Comparison of ENCODE assay signal across 14 cellular contexts in the genomic region with DNA sequence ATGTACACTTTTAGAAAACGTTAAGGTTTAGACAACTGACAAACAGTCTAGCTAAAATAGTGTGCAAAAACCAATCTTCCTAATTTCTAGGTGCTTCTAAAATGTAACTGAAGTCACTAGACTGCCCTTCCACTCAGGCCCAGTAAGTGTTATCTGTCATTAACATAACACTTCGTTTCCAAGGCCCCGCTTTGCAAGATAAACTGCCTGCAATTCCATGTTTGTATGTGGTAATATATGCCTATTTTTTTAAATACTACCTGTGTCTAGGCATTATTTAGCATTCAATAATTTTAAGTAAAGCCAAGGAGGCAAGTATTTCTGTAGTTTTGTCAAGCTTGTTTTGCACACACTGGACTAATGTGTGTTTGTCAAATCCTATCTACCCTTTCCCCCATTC. TPM values are rescaled to one million over a fixed set of nuclear protein-coding genes. Genes with fewer than 3 reads are reported as not detected.
DNase-seq lines count a peak whose midpoint lies in the region; ATAC-seq, FAIRE-seq and TF ChIP-seq lines count a peak whose summit lies in the region.
"Had no signal": no experiment of that assay in that cellular context is flagged by ENCODE, and none has a peak within 500 bp of the region (broad histone marks: within the 10 kb centered on the region; RNA-seq: fewer than 3 reads in every experiment).

No MANE protein-coding gene starts in this region.

- intact Hi-C loops in CD14-positive monocyte (cut with micrococcal nuclease): no loop called here
- intact Hi-C loops in naive thymus-derived CD4-positive, alpha-beta T cell (cut with micrococcal nuclease): no loop called here

- peak overlapping the region in 5 of 7 donors; percentile 28 to 98 (median 47) for H3K27ac Mint-ChIP-seq in CD14-positive monocyte
- no peak overlapping the region for H3K27ac Mint-ChIP-seq in astrocyte (ENCODE audit: unreplicated experiment)
- H3K27ac Mint-ChIP-seq in naive thymus-derived CD4-positive, alpha-beta T cell: peak overlapping the region in 2 of 9 donors; percentile 25 to 31

- H3K27ac ChIP-seq in HUES6 (ENCODE audit: low read depth, low read length) (peak overlapping the region; percentile 87), astrocyte (ENCODE audit: low read depth, low read length) (no peak overlapping the region), caudate nucleus (ENCODE audit: low read depth, low read length) (no peak overlapping the region)
- H3K27ac ChIP-seq in naive thymus-derived CD4-positive, alpha-beta T cell (ENCODE audit: low read depth, low read length): no peak overlapping the region
- H3K27ac ChIP-seq: prostate gland, SJSA1 had no signal

- H3K9me3 ChIP-seq in HUES6 (ENCODE audit: control insufficient read depth, insufficient read depth, low read depth, low read length) (no peaks in the 10 kb centered on the region), astrocyte (ENCODE audit: insufficient read depth, low read depth, low read length) (no peaks in the 10 kb centered on the region)
- H3K9me3 ChIP-seq in naive thymus-derived CD4-positive, alpha-beta T cell (ENCODE audit: control insufficient read depth in 2 of 3, low read length in 3 of 3): no peaks in the 10 kb centered on the region
- H3K9me3 ChIP-seq: prostate gland, SJSA1 had no signal

- H3K4me3 ChIP-seq in HUES6 (ENCODE audit: low read depth, low read length) (peak overlapping the region; percentile 43), astrocyte (ENCODE audit: insufficient read depth, low read depth, low read length) (no peak overlapping the region)
- H3K4me3 ChIP-seq in naive thymus-derived CD4-positive, alpha-beta T cell (ENCODE audit: low read length): no peak overlapping the region
- H3K4me3 ChIP-seq: lung, prostate gland, SJSA1 had no signal

- H3K9ac ChIP-seq in HUES6 (ENCODE audit: low read length) (peak overlapping the region; percentile 3), astrocyte (ENCODE audit: low read length) (no peak overlapping the region)

- H3K36me3 ChIP-seq in HUES6 (ENCODE audit: control insufficient read depth, insufficient read depth, low read length) (no peaks in the 10 kb centered on the region), astrocyte (ENCODE audit: insufficient read depth, low read length) (no peaks in the 10 kb centered on the region)
- H3K36me3 ChIP-seq in naive thymus-derived CD4-positive, alpha-beta T cell (ENCODE audit: control insufficient read depth in 2 of 3, insufficient read depth in 3 of 3, low read length in 3 of 3): peaks cover 0 to 6% (median 0%) of the 10 kb centered on the region in 3 experiments
- H3K36me3 ChIP-seq: prostate gland had no signal

- H3K27me3 ChIP-seq in HUES6 (ENCODE audit: control insufficient read depth, insufficient read depth, low read length): no peaks in the 10 kb centered on the region
- no peaks in the 10 kb centered on the region for H3K27me3 ChIP-seq in astrocyte (ENCODE audit: insufficient read depth, low read length)
- H3K27me3 ChIP-seq in naive thymus-derived CD4-positive, alpha-beta T cell (ENCODE audit: control insufficient read depth in 2 of 2, insufficient read depth in 2 of 2, low read length in 2 of 2): no peaks in the 10 kb centered on the region
- H3K27me3 ChIP-seq: SJSA1 had no signal

- DNase-seq in CD14-positive monocyte (ENCODE audit: low spot score) (no peak), astrocyte (ENCODE audit: low read depth) (no peak), omental fat pad (ENCODE audit: low spot score) (no peak), caudate nucleus (lab: John Stamatoyannopoulos, UW) (no peak)
- no peak for DNase-seq in naive thymus-derived CD4-positive, alpha-beta T cell
- DNase-seq: NCI-H2107 had no signal

- no peak for FAIRE-seq in astrocyte (lab: Jason Lieb, UNC)
- FAIRE-seq: colon had no signal

- H3K4me1 ChIP-seq in HUES6 (ENCODE audit: control insufficient read depth, insufficient read depth, low read length) (peaks cover 66% of the 10 kb centered on the region), astrocyte (ENCODE audit: insufficient read depth, low read length) (peaks cover 17% of the 10 kb centered on the region)
- H3K4me1 ChIP-seq in naive thymus-derived CD4-positive, alpha-beta T cell (ENCODE audit: control insufficient read depth in 2 of 2, insufficient read depth in 2 of 2, low read length in 2 of 2): peaks cover 8 to 18% of the 10 kb centered on the region in 2 donors

- H3K36me3 Mint-ChIP-seq in CD14-positive monocyte (peaks cover 0 to 5% of the 10 kb centered on the region in 2 donors), astrocyte (ENCODE audit: low read depth, unreplicated experiment) (peaks cover 3% of the 10 kb centered on the region)
- H3K36me3 Mint-ChIP-seq in naive thymus-derived CD4-positive, alpha-beta T cell: peaks cover 0 to 8% (median 0%) of the 10 kb centered on the region in 5 donors

- peaks cover 66% of the 10 kb centered on the region for H4K20me1 ChIP-seq in astrocyte (ENCODE audit: insufficient read depth, low read length)

- POLR2A ChIA-PET in naive thymus-derived CD4-positive, alpha-beta T cell (lab: Charles Lee): no interaction called here

- ATAC-seq in naive thymus-derived CD4-positive, alpha-beta T cell: no peak
- ATAC-seq in GM18867 (IDR thresholded peaks at IDR 0.05; ENCODE audit: unreplicated experiment) (no peak), omental fat pad (ENCODE audit: low FRiP score) (no peak), HG03139 (IDR thresholded peaks at IDR 0.05; ENCODE audit: unreplicated experiment) (no peak)
- ATAC-seq: esophagus mucosa had no signal

- H3K9me3 Mint-ChIP-seq in CD14-positive monocyte: peaks cover 0 to 2% (median 0%) of the 10 kb centered on the region in 7 donors
- no peaks in the 10 kb centered on the region for H3K9me3 Mint-ChIP-seq in astrocyte (ENCODE audit: unreplicated experiment)
- H3K9me3 Mint-ChIP-seq in naive thymus-derived CD4-positive, alpha-beta T cell: peaks cover 0 to 1% (median 0%) of the 10 kb centered on the region in 11 donors

- H3K4me3 Mint-ChIP-seq in CD14-positive monocyte (no peak overlapping the region), astrocyte (ENCODE audit: unreplicated experiment) (peak overlapping the region; percentile 64)
- H3K4me3 Mint-ChIP-seq in naive thymus-derived CD4-positive, alpha-beta T cell: peak overlapping the region in 6 of 10 donors; percentile 6 to 56 (median 24)

- peaks cover 76% of the 10 kb centered on the region for H3K4me1 Mint-ChIP-seq in CD14-positive monocyte
- H3K4me1 Mint-ChIP-seq in astrocyte (ENCODE audit: low read depth, unreplicated experiment): peaks cover 45% of the 10 kb centered on the region
- peaks cover 49 to 68% (median 59%) of the 10 kb centered on the region in 7 donors for H3K4me1 Mint-ChIP-seq in naive thymus-derived CD4-positive, alpha-beta T cell

- H3K79me2 ChIP-seq in astrocyte (ENCODE audit: insufficient read depth, low read length): peaks cover 78% of the 10 kb centered on the region

- TF ChIP-seq CTCF in CD14-positive monocyte (IDR thresholded peaks at IDR 0.05) (no peak), astrocyte (IDR thresholded peaks at IDR 0.05; ENCODE audit: insufficient read depth, low read depth, low read length) (no peak), omental fat pad (IDR thresholded peaks at IDR 0.05) (no peak)

- H3K4me2 ChIP-seq in astrocyte (ENCODE audit: low read length): peak overlapping the region; percentile 28

- CTCF ChIA-PET in naive thymus-derived CD4-positive, alpha-beta T cell (lab: Charles Lee): interaction anchor here (1.0 kb wide), 1 partner anchor 68 kb away, joined by 3 read pairs; no protein-coding TSS in a partner anchor

- H3K27me3 Mint-ChIP-seq in CD14-positive monocyte (ENCODE audit: low read depth in 3 of 3) (peaks cover 0 to 3% (median 1%) of the 10 kb centered on the region in 3 donors), astrocyte (ENCODE audit: low read depth, unreplicated experiment) (no peaks in the 10 kb centered on the region)
- H3K27me3 Mint-ChIP-seq in naive thymus-derived CD4-positive, alpha-beta T cell: no peaks in the 10 kb centered on the region

- no peak overlapping the region for H2AFZ ChIP-seq in astrocyte (ENCODE audit: low read depth, low read length)

RNA-seq across cellular contexts. Expression of a gene that starts 3.2 kb away (rescaled TPM):
- polyA plus RNA-seq in CD14-positive monocyte: 10 to 100 TPM; 10.1 to 16.6 TPM
- total RNA-seq in astrocyte: 36.8 and 40.2 TPM in 2 replicates
- total RNA-seq in naive thymus-derived CD4-positive, alpha-beta T cell: 10 to 100 TPM; 31.6 to 58.1 (median 35.4) TPM
- polyA plus RNA-seq in naive thymus-derived CD4-positive, alpha-beta T cell: 1 to 10 TPM; 6.6 to 8.9 TPM
- total RNA-seq in omental fat pad: 10 to 100 TPM; 53.3 to 91.6 (median 69.7) TPM

RNA-seq across cellular contexts. Expression of a gene that starts 33.5 kb away (rescaled TPM):
- not detected for polyA plus RNA-seq in CD14-positive monocyte
- not detected in 2 replicates for total RNA-seq in astrocyte
- not detected for total RNA-seq in naive thymus-derived CD4-positive, alpha-beta T cell
- polyA plus RNA-seq in naive thymus-derived CD4-positive, alpha-beta T cell: not detected
- not detected for total RNA-seq in omental fat pad
- total RNA-seq: esophagus mucosa, lung, SJSA1 had no signal

Comparison
In these comparisons a context has a peak if more than half of its experiments do, and no peak if none do; other contexts are left out.
1. H3K4me3 Mint-ChIP-seq: peak in astrocyte (single experiment) and naive thymus-derived CD4-positive, alpha-beta T cell (6 of 10); none in CD14-positive monocyte (0 of 2).